In the genomic region with DNA sequence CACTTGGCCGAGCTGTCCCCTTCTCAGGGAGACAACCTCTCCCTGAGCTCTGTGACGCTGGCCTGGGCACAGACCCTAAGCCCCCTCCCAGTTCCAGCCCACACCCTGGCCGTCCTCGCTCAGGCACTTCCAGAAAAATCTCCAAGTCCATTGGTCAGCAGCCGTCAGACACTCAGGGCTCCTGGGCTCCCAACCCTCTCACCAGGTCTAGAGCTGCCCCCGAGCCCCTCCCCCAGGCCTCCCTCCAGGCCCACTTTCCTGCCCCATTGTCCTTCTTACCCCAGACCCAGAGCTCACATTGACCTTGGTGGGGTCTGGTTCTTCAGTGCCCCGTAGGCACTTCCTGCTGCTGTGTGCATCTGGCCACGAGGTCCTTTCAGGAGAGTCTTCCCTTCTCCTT, we compare ENCODE assay signal across 29 cellular contexts.
DNase-seq lines count a peak whose midpoint lies in the region; ATAC-seq, FAIRE-seq and TF ChIP-seq lines count a peak whose summit lies in the region.
"Had no signal": no experiment of that assay in that cellular context is flagged by ENCODE, and none has a peak within 500 bp of the region (broad histone marks: within the 10 kb centered on the region; RNA-seq: fewer than 3 reads in every experiment).

No MANE protein-coding gene starts in this region.

- H3K4me1 ChIP-seq in endothelial cell of umbilical vein (ENCODE audit: control insufficient read depth, extremely low read depth, insufficient read depth, low read length) (peaks cover 33% of the 10 kb centered on the region), neuronal stem cell (ENCODE audit: control insufficient read depth in 2 of 2, insufficient read depth in 1 of 2, low read depth in 1 of 2, low read length in 2 of 2) (peaks cover 15 to 16% of the 10 kb centered on the region in 2 donors)
- H3K4me1 ChIP-seq: BE2C had no signal

- H3K36me3 Mint-ChIP-seq in osteocyte (ENCODE audit: unreplicated experiment), result no peaks in the 10 kb centered on the region
- H3K36me3 Mint-ChIP-seq in activated T-helper 17 cell treated with anti-CD3 and anti-CD28 coated beads, Interleukin-2, amount 50 U/mL, for 72 hours (ENCODE audit: low read depth), result no peaks in the 10 kb centered on the region
- H3K36me3 Mint-ChIP-seq: CD14-positive monocyte; CD4-positive, alpha-beta memory T cell; CD4-positive, CD25-positive, alpha-beta regulatory T cell had no signal

- H4K20me1 ChIP-seq in endothelial cell of umbilical vein (replicated peaks; ENCODE audit: control insufficient read depth, extremely low read depth, insufficient read depth, low read length), result no peaks in the 10 kb centered on the region
- H4K20me1 ChIP-seq: BLaER1 had no signal

- H3K9me3 ChIP-seq in endothelial cell of umbilical vein (replicated peaks; ENCODE audit: control insufficient read depth, insufficient read depth, low read length) (no peaks in the 10 kb centered on the region), neuronal stem cell (replicated peaks in 1 of 2; ENCODE audit: control insufficient read depth in 2 of 2, insufficient read depth in 1 of 2, low read depth in 1 of 2, low read length in 2 of 2) (peaks cover 2 to 7% of the 10 kb centered on the region in 2 donors)
- H3K9me3 ChIP-seq: BE2C had no signal

- no peaks in the 10 kb centered on the region for H3K27me3 ChIP-seq in endothelial cell of umbilical vein (ENCODE audit: control insufficient read depth in 2 of 2, insufficient read depth in 2 of 2, low read length in 2 of 2)
- peaks cover 0 to 7% (median 0%) of the 10 kb centered on the region in 3 experiments for H3K27me3 ChIP-seq in neuronal stem cell (ENCODE audit: control insufficient read depth in 3 of 3, insufficient read depth in 3 of 3, low read depth in 1 of 3, low read length in 3 of 3)
- H3K27me3 ChIP-seq: BE2C, BLaER1 had no signal

- H2BK15ac ChIP-seq in neuronal stem cell (ENCODE audit: low read length), result no peak overlapping the region

- no peaks in the 10 kb centered on the region for H3K4me1 Mint-ChIP-seq in osteocyte (ENCODE audit: unreplicated experiment)
- H3K4me1 Mint-ChIP-seq in activated T-helper 17 cell treated with anti-CD3 and anti-CD28 coated beads, Interleukin-2, amount 50 U/mL, for 72 hours, result no peaks in the 10 kb centered on the region
- H3K4me1 Mint-ChIP-seq: CD14-positive monocyte; CD4-positive, alpha-beta memory T cell; CD4-positive, CD25-positive, alpha-beta regulatory T cell; CD8-positive, alpha-beta memory T cell had no signal

- no peak overlapping the region for H3K4me3 ChIP-seq in coronary artery
- no peak overlapping the region for H3K4me3 ChIP-seq in endothelial cell of umbilical vein (replicated peaks in 1 of 3; ENCODE audit: insufficient read depth in 1 of 3, low read depth in 1 of 3, low read length in 3 of 3)
- no peak overlapping the region for H3K4me3 ChIP-seq in neuronal stem cell (ENCODE audit: low read length in 2 of 2)
- H3K4me3 ChIP-seq: BLaER1, GM12878 had no signal

- H4K91ac ChIP-seq in neuronal stem cell (ENCODE audit: low read depth, low read length, poor library complexity), result no peak overlapping the region

- peak overlapping the region; percentile 45 for H3K18ac ChIP-seq in neuronal stem cell (ENCODE audit: low read length)

- no peak overlapping the region for H2BK12ac ChIP-seq in neuronal stem cell (ENCODE audit: low read length)

- no peak for ATAC-seq in HG03135 (IDR thresholded peaks at IDR 0.05; ENCODE audit: unreplicated experiment)
- no peak for ATAC-seq in activated T-helper 17 cell treated with anti-CD3 and anti-CD28 coated beads, Interleukin-2, amount 50 U/mL, for 72 hours (replicated peaks)
- ATAC-seq: GM12878 had no signal

- H2AK5ac ChIP-seq in neuronal stem cell (ENCODE audit: low read depth, low read length), result no peak overlapping the region

- H3K23ac ChIP-seq in neuronal stem cell (ENCODE audit: low read depth, low read length, poor library complexity), result no peak overlapping the region

- TF ChIP-seq POLR2A in endothelial cell of umbilical vein (IDR thresholded peaks at IDR 0.05; ENCODE audit: low read depth, low read length), result no peak

- dilution Hi-C loops in endothelial cell of umbilical vein (cut with MboI; ENCODE audit: extremely low pct_ligation_motif_present, low sequenced_read_pairs), result no loop called here

- POLR2A ChIA-PET in endothelial cell of umbilical vein (lab: Charles Lee), result no interaction called here

- H3K9ac ChIP-seq in endothelial cell of umbilical vein (replicated peaks; ENCODE audit: extremely low read depth, insufficient read depth, low read length) (no peak overlapping the region), neuronal stem cell (ENCODE audit: low read depth, low read length, poor library complexity) (no peak overlapping the region)
- H3K9ac ChIP-seq: BLaER1 had no signal

- H3K14ac ChIP-seq in neuronal stem cell (ENCODE audit: low read length), result no peak overlapping the region

- H3K27me3 Mint-ChIP-seq in osteocyte (ENCODE audit: unreplicated experiment), result peaks cover 24% of the 10 kb centered on the region
- H3K27me3 Mint-ChIP-seq in activated T-helper 17 cell treated with anti-CD3 and anti-CD28 coated beads, Interleukin-2, amount 50 U/mL, for 72 hours, result peaks cover 30% of the 10 kb centered on the region

- H3K4me3 Mint-ChIP-seq in osteocyte (ENCODE audit: unreplicated experiment), result no peak overlapping the region
- H3K4me3 Mint-ChIP-seq in activated T-helper 17 cell treated with anti-CD3 and anti-CD28 coated beads, Interleukin-2, amount 50 U/mL, for 72 hours, result no peak overlapping the region
- H3K4me3 Mint-ChIP-seq: CD14-positive monocyte; CD4-positive, alpha-beta memory T cell; CD4-positive, CD25-positive, alpha-beta regulatory T cell; CD8-positive, alpha-beta memory T cell had no signal

- H2AFZ ChIP-seq in endothelial cell of umbilical vein (ENCODE audit: low read depth, low read length), result peak overlapping the region; percentile 58
- H2AFZ ChIP-seq in neuronal stem cell (ENCODE audit: low read length), result peak overlapping the region; percentile 48

- no peak for FAIRE-seq in endothelial cell of umbilical vein (lab: Jason Lieb, UNC)
- FAIRE-seq: A204.1, GM12878, GM12892, GM18507 had no signal

- H3K36me3 ChIP-seq in endothelial cell of umbilical vein (ENCODE audit: control insufficient read depth in 2 of 2, extremely low read depth in 1 of 2, insufficient read depth in 2 of 2, low read length in 2 of 2) (no peaks in the 10 kb centered on the region), neuronal stem cell (replicated peaks in 1 of 2; ENCODE audit: control insufficient read depth in 2 of 2, insufficient read depth in 2 of 2, low read length in 2 of 2) (no peaks in the 10 kb centered on the region)
- H3K36me3 ChIP-seq: BE2C, BLaER1 had no signal

- DNase-seq in coronary artery (ENCODE audit: low spot score), result peak; percentile 64
- DNase-seq in endothelial cell of umbilical vein (ENCODE audit: low read depth, low spot score), result no peak
- peak; percentile 69 for DNase-seq in mesenteric fat pad (ENCODE audit: low spot score)
- no peak for DNase-seq in neuronal stem cell (ENCODE audit: low spot score)
- DNase-seq in osteocyte (ENCODE audit: extremely low spot score, unreplicated experiment), result no peak
- DNase-seq in effector CD8-positive, alpha-beta T cell (lab: John Stamatoyannopoulos, UW), result no peak
- DNase-seq: 8988T; ACHN; BE2C; C1 segment of cervical spinal cord; CD4-positive, alpha-beta memory T cell; CD4-positive, CD25-positive, alpha-beta regulatory T cell; CD8-positive, alpha-beta memory T cell; COR-L47; DMS 273 treated with DMSO at 0.1 percent for 48 hours; DMS153; DMS53; DMS79; DND-41; EL; GDM1 had no signal

- intact Hi-C loops in endothelial cell of umbilical vein (cut with micrococcal nuclease), result no loop called here

- no peak overlapping the region for H3K27ac Mint-ChIP-seq in osteocyte (ENCODE audit: unreplicated experiment)
- H3K27ac Mint-ChIP-seq in activated T-helper 17 cell treated with anti-CD3 and anti-CD28 coated beads, Interleukin-2, amount 50 U/mL, for 72 hours, result no peak overlapping the region
- H3K27ac Mint-ChIP-seq: CD14-positive monocyte; CD4-positive, alpha-beta memory T cell; CD4-positive, CD25-positive, alpha-beta regulatory T cell; CD8-positive, alpha-beta memory T cell had no signal

- CTCF ChIA-PET in endothelial cell of umbilical vein (lab: Charles Lee), result no interaction called here

- no peaks in the 10 kb centered on the region for H3K79me2 ChIP-seq in endothelial cell of umbilical vein (ENCODE audit: control insufficient read depth, insufficient read depth, low read length)

- H2BK120ac ChIP-seq in neuronal stem cell (ENCODE audit: low read depth, low read length), result no peak overlapping the region

- no TSS peak for BruUV-seq in endothelial cell of umbilical vein (replicated peaks; lab: Mats Ljungman, UMichigan)

- no peaks in the 10 kb centered on the region for H3K9me1 ChIP-seq in endothelial cell of umbilical vein (replicated peaks; ENCODE audit: control insufficient read depth, extremely low read depth, insufficient read depth, low read length)

- H3K27ac ChIP-seq in coronary artery (no peak overlapping the region), endothelial cell of umbilical vein (ENCODE audit: insufficient read depth, low read depth, low read length) (no peak overlapping the region), neuronal stem cell (replicated peaks; ENCODE audit: low read length) (no peak overlapping the region)
- H3K27ac ChIP-seq: BLaER1 had no signal

- H4K8ac ChIP-seq in neuronal stem cell (ENCODE audit: low read depth, low read length), result no peak overlapping the region

- no CpG with 5 or more reads among the region's 8 CpGs for WGBS in neuronal stem cell (ENCODE audit: extremely low coverage in 2 of 2, insufficient read length in 2 of 2, insufficient replicate concordance in 1 of 2), 2 donors

- H3K4ac ChIP-seq in neuronal stem cell (ENCODE audit: low read length), result no peak overlapping the region

- no peaks in the 10 kb centered on the region for H3K79me1 ChIP-seq in neuronal stem cell (ENCODE audit: low read depth, low read length)

- H3K4me2 ChIP-seq in endothelial cell of umbilical vein (ENCODE audit: insufficient read depth, low read length) (no peak overlapping the region), neuronal stem cell (ENCODE audit: insufficient read depth, low read length, poor library complexity, severe bottlenecking) (no peak overlapping the region)
- H3K4me2 ChIP-seq: BLaER1 had no signal

- TF ChIP-seq CTCF in coronary artery (IDR thresholded peaks at IDR 0.05) (no peak), endothelial cell of umbilical vein (IDR thresholded peaks at IDR 0.05; ENCODE audit: extremely low read depth in 1 of 2, insufficient read depth in 1 of 2, low read depth in 1 of 2, low read length in 2 of 2) (no peak), osteocyte (IDR thresholded peaks at IDR 0.05) (no peak)

- peak overlapping the region; percentile 35 for H2BK5ac ChIP-seq in neuronal stem cell (ENCODE audit: low read length)

- H3K9me3 Mint-ChIP-seq in osteocyte (ENCODE audit: unreplicated experiment), result peaks cover 3% of the 10 kb centered on the region
- peaks cover 6% of the 10 kb centered on the region for H3K9me3 Mint-ChIP-seq in activated T-helper 17 cell treated with anti-CD3 and anti-CD28 coated beads, Interleukin-2, amount 50 U/mL, for 72 hours

TF ChIP-seq in endothelial cell of umbilical vein, 7 proteins besides CTCF, POLR2A, EP300 and RAD21 (continues in another document):
- TF ChIP-seq, protein P1, sequence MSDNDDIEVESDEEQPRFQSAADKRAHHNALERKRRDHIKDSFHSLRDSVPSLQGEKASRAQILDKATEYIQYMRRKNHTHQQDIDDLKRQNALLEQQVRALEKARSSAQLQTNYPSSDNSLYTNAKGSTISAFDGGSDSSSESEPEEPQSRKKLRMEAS (IDR thresholded peaks at IDR 0.05; ENCODE audit: insufficient read depth, insufficient read length), result no peak

Comparison
In these comparisons a context has a peak if more than half of its experiments do, and no peak if none do; other contexts are left out.
1. DNase-seq: peak in coronary artery (single experiment) and mesenteric fat pad (single experiment); none in endothelial cell of umbilical vein (single experiment), neuronal stem cell (single experiment), osteocyte (single experiment) and effector CD8-positive, alpha-beta T cell (single experiment).